8 cellular contexts compared by ENCODE assay signal in the genomic region with DNA sequence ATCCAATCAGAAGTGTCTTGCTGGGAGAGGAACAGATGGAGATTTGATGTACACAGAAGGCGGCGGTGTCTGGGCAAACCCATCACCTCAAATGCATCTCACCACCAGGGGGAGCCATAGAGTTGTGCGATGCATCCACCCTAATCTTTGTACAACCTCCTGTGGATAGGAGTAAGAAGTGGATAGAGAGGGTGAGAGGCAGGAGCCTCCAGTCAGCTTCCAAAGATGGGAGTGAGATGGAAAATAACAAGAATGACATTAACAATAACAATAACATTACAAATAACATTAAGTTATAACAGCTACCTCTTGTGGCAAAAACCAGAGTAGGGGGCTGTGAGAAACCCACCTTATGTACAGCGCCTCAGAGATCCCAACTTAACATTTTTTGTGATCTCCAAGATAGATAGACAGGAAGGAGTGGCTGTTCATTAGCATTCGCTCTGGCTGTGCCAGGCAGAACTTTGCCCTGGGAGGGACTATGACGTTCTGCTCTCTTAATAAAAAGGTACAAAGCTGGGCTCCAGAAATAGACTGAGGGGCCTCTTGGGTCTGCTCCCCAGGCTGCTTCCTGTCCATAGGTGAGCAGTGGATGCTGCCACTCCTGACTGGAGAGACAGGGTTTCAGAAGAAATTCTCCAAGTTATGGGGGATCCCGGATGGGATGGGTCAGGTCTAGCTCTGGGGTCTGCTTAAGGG.
DNase-seq lines count a peak whose midpoint lies in the region; ATAC-seq and TF ChIP-seq lines count a peak whose summit lies in the region.

No MANE protein-coding gene starts in this region.

- no peak overlapping the region for H3K4me3 ChIP-seq in cardiac fibroblast (replicated peaks in 1 of 2; ENCODE audit: low read depth in 2 of 2, low read length in 2 of 2)

- ATAC-seq in HG03039 (IDR thresholded peaks at IDR 0.05; ENCODE audit: unreplicated experiment) = no peak

- DNase-seq in NCI-H510A treated with DMSO at 0.1 percent for 48 hours (lab: John Stamatoyannopoulos, UW) = peak; percentile 1
- no peak for DNase-seq in NCI-H510A (lab: John Stamatoyannopoulos, UW)
- peak; percentile 9 for DNase-seq in NCI-H2196 treated with DMSO at 0.1 percent for 48 hours (lab: John Stamatoyannopoulos, UW; ENCODE audit: unreplicated experiment)
- DNase-seq in activated CD4-positive, CD25-positive, alpha-beta regulatory T cell (lab: John Stamatoyannopoulos, UW) = peak; percentile 54 to 89 (median 78)
- DNase-seq in cardiac fibroblast (ENCODE audit: low read depth in 2 of 2) = peak; percentile 76 to 79
- peak; percentile 80 for DNase-seq in left kidney (ENCODE audit: low read depth, low spot score)
- peak; percentile 95 to 96 for DNase-seq in stimulated activated CD4-positive, alpha-beta T cell treated with anti-CD3 and anti-CD28 coated beads, Interleukin-2, amount 100 ng/mL, for 48 hours

- TF ChIP-seq CTCF in cardiac fibroblast (IDR thresholded peaks at IDR 0.05; ENCODE audit: low read depth, low read length) = peak; percentile 89
